11 cellular contexts compared by ENCODE assay signal in the genomic region with DNA sequence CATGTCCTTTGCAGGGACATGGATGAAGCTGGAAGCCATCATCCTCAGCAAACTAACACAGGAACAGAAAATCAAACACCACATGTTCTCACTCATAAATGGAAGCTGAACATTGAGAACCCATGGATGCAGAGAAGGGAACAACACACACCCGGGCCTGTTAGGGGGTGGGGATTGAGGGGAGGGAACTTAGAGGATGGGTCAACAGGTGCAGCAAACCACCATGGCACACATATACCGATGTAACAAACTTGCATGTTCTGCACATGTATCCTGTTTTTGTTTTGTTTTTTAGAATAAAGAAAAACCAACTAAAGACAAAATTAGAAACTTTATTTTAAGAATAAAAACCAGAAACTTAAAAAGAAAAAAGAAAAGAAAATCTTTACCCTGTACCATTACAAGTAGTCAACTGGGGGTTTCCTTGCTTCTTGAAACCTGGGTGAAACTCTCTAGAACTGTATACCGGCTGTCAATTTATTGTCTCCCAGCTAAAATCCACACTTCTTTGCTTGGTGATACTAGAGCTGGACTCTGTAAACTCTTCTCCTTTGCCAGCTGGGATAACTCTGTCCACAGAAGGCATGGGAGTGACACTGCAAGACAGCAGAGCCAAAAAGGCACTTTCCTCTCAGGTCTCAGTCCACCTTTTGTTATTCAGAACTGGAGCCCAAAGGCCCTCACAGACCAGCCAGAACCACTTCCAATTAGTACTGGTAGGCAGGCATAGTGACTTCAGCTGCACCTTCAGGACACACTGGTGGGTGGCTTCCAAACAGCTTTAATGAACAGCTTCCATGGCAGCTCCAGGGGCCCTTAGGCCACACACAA. TPM values are rescaled to one million over a fixed set of nuclear protein-coding genes. Genes with fewer than 3 reads are reported as not detected.
DNase-seq lines count a peak whose midpoint lies in the region; ATAC-seq, FAIRE-seq and TF ChIP-seq lines count a peak whose summit lies in the region.
"Had no signal": no experiment of that assay in that cellular context is flagged by ENCODE, and none has a peak within 500 bp of the region (broad histone marks: within the 10 kb centered on the region; RNA-seq: fewer than 3 reads in every experiment).

No MANE protein-coding gene starts in this region.

- H3K4me3 ChIP-seq in GM12864 (ENCODE audit: low read depth, low read length): no peak overlapping the region; the same call in 1 of the 2 replicates
- no peak overlapping the region for H3K4me3 ChIP-seq in prostate gland
- H3K4me3 ChIP-seq: breast epithelium had no signal

- WGBS in prostate gland: 93% methylated on average over 3 of the region's 3 CpGs

- H3K4me1 ChIP-seq in prostate gland (replicated peaks): no peaks in the 10 kb centered on the region
- H3K4me1 ChIP-seq: breast epithelium had no signal

- H3K27ac ChIP-seq in prostate gland: no peak overlapping the region
- H3K27ac ChIP-seq: breast epithelium had no signal

- H3K9me3 ChIP-seq in prostate gland: no peaks in the 10 kb centered on the region

- TF ChIP-seq POLR2A in prostate gland (IDR thresholded peaks at IDR 0.05): no peak

- FAIRE-seq in RCC 7860 (lab: Jason Lieb, UNC): no peak

- intact Hi-C loops in prostate gland (cut with DNase I): no loop called here

- ATAC-seq in GM19328 (IDR thresholded peaks at IDR 0.05; ENCODE audit: unreplicated experiment) (peak; percentile 46), HG02763 (IDR thresholded peaks at IDR 0.05; ENCODE audit: unreplicated experiment) (peak; percentile 59), HG03571 (IDR thresholded peaks at IDR 0.05; ENCODE audit: unreplicated experiment) (peak; percentile 50)

- no peaks in the 10 kb centered on the region for H3K36me3 ChIP-seq in prostate gland
- H3K36me3 ChIP-seq: breast epithelium had no signal

- DNase-seq in GM12864 (ENCODE audit: low read depth) (peak; percentile 21), NOMO-1 (lab: John Stamatoyannopoulos, UW; ENCODE audit: unreplicated experiment in 2 of 2) (no peak), RCC 7860 (ENCODE audit: low spot score) (no peak), prostate gland (ENCODE audit: low spot score) (no peak), DMS114 treated with DMSO at 0.1 percent for 48 hours (lab: John Stamatoyannopoulos, UW; ENCODE audit: unreplicated experiment) (no peak)
- DNase-seq: CD8-positive, alpha-beta memory T cell; NCI-H774 had no signal

- no peaks in the 10 kb centered on the region for H3K27me3 ChIP-seq in prostate gland (replicated peaks; ENCODE audit: insufficient read depth)
- H3K27me3 ChIP-seq: breast epithelium had no signal

- TF ChIP-seq CTCF in GM12864 (IDR thresholded peaks at IDR 0.05; ENCODE audit: low read depth, low read length, missing control alignments) (no peak), prostate gland (IDR thresholded peaks at IDR 0.05) (no peak)

RNA-seq across cellular contexts. Expression of a gene that starts 9.0 kb away (rescaled TPM):
- 10 to 100 TPM; 56.7 to 90.9 TPM for total RNA-seq in prostate gland
